ENCODE assay signal across 1 cellular context in genomic region chr3:29420106-29420505, GRCh38.
TF ChIP-seq lines count a peak whose summit lies in the region.

No MANE protein-coding gene starts in this region.

TF ChIP-seq in IMR-90, 13 proteins besides CTCF, POLR2A, EP300 and RAD21:
- TF ChIP-seq ELK1 (IDR thresholded peaks at IDR 0.05; ENCODE audit: borderline replicate concordance, low read depth, low read length) = no peak
- TF ChIP-seq CHD1 (IDR thresholded peaks at IDR 0.05; ENCODE audit: low read depth, low read length) = no peak
- no peak for TF ChIP-seq RFX5 (IDR thresholded peaks at IDR 0.05; ENCODE audit: low read depth, low read length)
- TF ChIP-seq MAFK (IDR thresholded peaks at IDR 0.05; ENCODE audit: low read depth, low read length) = no peak
- TF ChIP-seq MAZ (IDR thresholded peaks at IDR 0.05; ENCODE audit: borderline replicate concordance, low read depth, low read length) = no peak
